In genomic region chr5:52814749-52815148, GRCh38 we compare ENCODE assay signal across 14 cellular contexts.
"Had no signal": no experiment of that assay in that cellular context is flagged by ENCODE, and none has a peak within 500 bp of the region (broad histone marks: within the 10 kb centered on the region; RNA-seq: fewer than 3 reads in every experiment).

No MANE protein-coding gene starts in this region.

- ATAC-seq: activated T-helper 17 cell treated with anti-CD3 and anti-CD28 coated beads, Interleukin-2, amount 50 U/mL, for 72 hours; left colon had no signal

- H3K9me3 ChIP-seq: right atrium auricular region had no signal

- H3K27me3 Mint-ChIP-seq: activated naive CD4-positive, alpha-beta T cell treated with anti-CD3 and anti-CD28 coated beads, Interleukin-2, amount 10 ng/mL, durations not matched to agents 7 days and 5 days; activated T-helper 17 cell treated with anti-CD3 and anti-CD28 coated beads, Interleukin-2, amount 50 U/mL, for 72 hours had no signal

- H3K4me1 Mint-ChIP-seq: activated naive CD4-positive, alpha-beta T cell treated with anti-CD3 and anti-CD28 coated beads, Interleukin-2, amount 10 ng/mL, durations not matched to agents 7 days and 5 days had no signal

- H3K27ac Mint-ChIP-seq: activated CD4-positive, alpha-beta T cell treated with anti-CD3 and anti-CD28 coated beads, Interleukin-2, amount 10 ng/mL, durations not matched to agents 24 days and 14 days; activated naive CD4-positive, alpha-beta T cell treated with anti-CD3 and anti-CD28 coated beads, Interleukin-2, amount 10 ng/mL, durations not matched to agents 7 days and 5 days; activated T-helper 17 cell treated with anti-CD3 and anti-CD28 coated beads, Interleukin-2, amount 50 U/mL, for 72 hours; T-helper 1 cell treated with Interleukin-12 subunit alpha and Interleukin-12 subunit beta and Interleukin-4 antibody, amounts not matched to agents 30 μg/mL and 1 μg/mL, for 36 hours had no signal

- H3K36me3 Mint-ChIP-seq: activated naive CD4-positive, alpha-beta T cell treated with anti-CD3 and anti-CD28 coated beads, Interleukin-2, amount 10 ng/mL, durations not matched to agents 7 days and 5 days had no signal

- H3K36me3 ChIP-seq: right atrium auricular region had no signal

- DNase-seq: activated CD4-positive, alpha-beta T cell treated with anti-CD3 and anti-CD28 coated beads, Interleukin-2, amount 10 ng/mL, durations not matched to agents 24 days and 14 days; activated CD8-positive, alpha-beta memory T cell treated with anti-CD3 and anti-CD28 coated beads for 24 hours; activated naive CD4-positive, alpha-beta T cell treated with anti-CD3 and anti-CD28 coated beads, Interleukin-2, amount 10 ng/mL, durations not matched to agents 7 days and 5 days; activated T-cell treated with anti-CD3 and anti-CD28 coated beads for 4 hours; caudate nucleus; cortex of kidney; effector memory CD4-positive, alpha-beta T cell; left colon; stimulated activated CD4-positive, alpha-beta T cell treated with anti-CD3 and anti-CD28 coated beads, Interleukin-12 subunit alpha, Interleukin-12 subunit beta, amount 100 ng/mL, for 4 hours; stimulated activated naive CD4-positive, alpha-beta T cell had no signal

- H3K4me3 Mint-ChIP-seq: activated CD4-positive, alpha-beta T cell treated with anti-CD3 and anti-CD28 coated beads, Interleukin-2, amount 10 ng/mL, durations not matched to agents 24 days and 14 days; activated naive CD4-positive, alpha-beta T cell treated with anti-CD3 and anti-CD28 coated beads, Interleukin-2, amount 10 ng/mL, durations not matched to agents 7 days and 5 days; activated T-helper 17 cell treated with anti-CD3 and anti-CD28 coated beads, Interleukin-2, amount 50 U/mL, for 72 hours; T-helper 1 cell treated with Interleukin-12 subunit alpha and Interleukin-12 subunit beta and Interleukin-4 antibody, amounts not matched to agents 30 μg/mL and 1 μg/mL, for 36 hours had no signal

- H3K4me3 ChIP-seq: right atrium auricular region, SK-N-MC had no signal

- H3K27ac ChIP-seq: SK-N-MC had no signal

- H3K9me3 Mint-ChIP-seq: activated CD4-positive, alpha-beta T cell treated with anti-CD3 and anti-CD28 coated beads, Interleukin-2, amount 10 ng/mL, durations not matched to agents 24 days and 14 days; activated naive CD4-positive, alpha-beta T cell treated with anti-CD3 and anti-CD28 coated beads, Interleukin-2, amount 10 ng/mL, durations not matched to agents 7 days and 5 days; activated T-helper 17 cell treated with anti-CD3 and anti-CD28 coated beads, Interleukin-2, amount 50 U/mL, for 72 hours; T-helper 1 cell treated with Interleukin-12 subunit alpha and Interleukin-12 subunit beta and Interleukin-4 antibody, amounts not matched to agents 30 μg/mL and 1 μg/mL, for 36 hours had no signal

- H3K27me3 ChIP-seq: right atrium auricular region had no signal
